1 cellular context compared by ENCODE assay signal in genomic region chr6:26502169-26502568, GRCh38.
TF ChIP-seq lines count a peak whose summit lies in the region.

No MANE protein-coding gene starts in this region.

TF ChIP-seq in GM23338, 12 proteins besides CTCF, POLR2A, EP300 and RAD21 (continued from another document):
- no peak for TF ChIP-seq ZNF462 (CRISPR knock-in tag; IDR thresholded peaks at IDR 0.05)
